In genomic region chr6:166989427-166990034, GRCh38 we compare ENCODE assay signal across 7 cellular contexts. TPM values are rescaled to one million over a fixed set of nuclear protein-coding genes. Genes with fewer than 3 reads are reported as not detected.
DNase-seq lines count a peak whose midpoint lies in the region; ATAC-seq and TF ChIP-seq lines count a peak whose summit lies in the region.

No MANE protein-coding gene starts in this region.

- DNase-seq in GM10266 (ENCODE audit: extremely low spot score) = no peak
- DNase-seq in NB4 (ENCODE audit: low read depth) = peak; percentile 54
- DNase-seq in activated T-cell treated with anti-CD3 and anti-CD28 coated beads for 4 hours = peak; percentile 39
- peak; percentile 19 for DNase-seq in germinal center (ENCODE audit: low spot score)
- DNase-seq in smooth muscle cell (lab: John Stamatoyannopoulos, UW; ENCODE audit: unreplicated experiment) = no peak

- no peak overlapping the region for H3K4me3 ChIP-seq in NB4 (ENCODE audit: low read depth, low read length)
- H3K4me3 ChIP-seq in smooth muscle cell = no peak overlapping the region

- peak; percentile 56 for TF ChIP-seq CTCF in GM10266 (IDR thresholded peaks at IDR 0.05; ENCODE audit: control insufficient read depth, insufficient read depth, low read depth, missing control alignments)
- TF ChIP-seq CTCF in NB4 (IDR thresholded peaks at IDR 0.05; ENCODE audit: low read depth, low read length) = peak; percentile 41
- TF ChIP-seq CTCF in smooth muscle cell (IDR thresholded peaks at IDR 0.05; ENCODE audit: borderline replicate concordance, insufficient read depth, poor library complexity, severe bottlenecking) = peak; percentile 33

- no peaks in the 10 kb centered on the region for H3K79me2 ChIP-seq in smooth muscle cell (ENCODE audit: low read depth)

- no peak overlapping the region for H3K27ac ChIP-seq in smooth muscle cell (ENCODE audit: low read depth)

- no peaks in the 10 kb centered on the region for H4K20me1 ChIP-seq in smooth muscle cell (ENCODE audit: low read depth)

- no peaks in the 10 kb centered on the region for H3K4me1 ChIP-seq in smooth muscle cell (ENCODE audit: low read depth)

- no peak for TF ChIP-seq POLR2A in NB4 (IDR thresholded peaks at IDR 0.05; ENCODE audit: extremely low read depth, insufficient read length)

- H2AFZ ChIP-seq in smooth muscle cell (ENCODE audit: low read depth) = no peak overlapping the region

- no peaks in the 10 kb centered on the region for H3F3A ChIP-seq in smooth muscle cell (ENCODE audit: low read depth)

- H3K4me2 ChIP-seq in smooth muscle cell = no peak overlapping the region

- WGBS in smooth muscle cell (ENCODE audit: low lambda C conversion rate) = 59% methylated on average over 10 of the region's 10 CpGs

- H3K9me3 ChIP-seq in smooth muscle cell (replicated peaks; ENCODE audit: low read depth) = no peaks in the 10 kb centered on the region

- no peak overlapping the region for H3K9ac ChIP-seq in smooth muscle cell (ENCODE audit: low read depth)

- ATAC-seq in GM21619 (IDR thresholded peaks at IDR 0.05; ENCODE audit: unreplicated experiment) (peak; percentile 83), HG02852 (IDR thresholded peaks at IDR 0.05; ENCODE audit: unreplicated experiment) (no peak)

- H3K36me3 ChIP-seq in smooth muscle cell (ENCODE audit: low read depth) = no peaks in the 10 kb centered on the region

- H3K27me3 ChIP-seq in smooth muscle cell (ENCODE audit: low read depth) = no peaks in the 10 kb centered on the region

RNA-seq across cellular contexts. Expression of gene CEP43, which starts 9.7 kb away (rescaled TPM):
- 16.0 and 26.0 TPM in 2 replicates for total RNA-seq in smooth muscle cell
- polyA plus RNA-seq in smooth muscle cell = 9.7 and 13.2 TPM in 2 replicates

RNA-seq across cellular contexts. Expression of gene RNASET2, which starts 33.2 kb away (rescaled TPM):
- 16.8 and 20.6 TPM in 2 replicates for total RNA-seq in smooth muscle cell
- polyA plus RNA-seq in smooth muscle cell = 29.3 and 34.1 TPM in 2 replicates

Comparison
In these comparisons a context has a peak if more than half of its experiments do, and no peak if none do; other contexts are left out.
1. DNase-seq: peak in NB4 (single experiment), activated T-cell treated with anti-CD3 and anti-CD28 coated beads for 4 hours (single experiment) and germinal center (single experiment); none in GM10266 (single experiment) and smooth muscle cell (single experiment).
2. Peak in every context shown above with its lines, with median percentiles within 50 percentile points of each other: CTCF ChIP-seq.